In genomic region chr17:17833664-17834357, GRCh38 we compare ENCODE assay signal across 1 cellular context.
TF ChIP-seq lines count a peak whose summit lies in the region.

No MANE protein-coding gene starts in this region.

TF ChIP-seq in K562, 482 proteins besides CTCF, POLR2A, EP300 and RAD21 (continued from another document and continues in another):
- TF ChIP-seq TSHZ1 (CRISPR knock-in tag; IDR thresholded peaks at IDR 0.05) (no peak), ZFPM2 (CRISPR knock-in tag; IDR thresholded peaks at IDR 0.05) (no peak), GTF2F1 (IDR thresholded peaks at IDR 0.05; ENCODE audit: low read depth, low read length) (no peak), CBX2 (IDR thresholded peaks at IDR 0.05; ENCODE audit: insufficient read depth, low read length, poor library complexity, severe bottlenecking) (no peak), HNRNPK (IDR thresholded peaks at IDR 0.05; ENCODE audit: low read depth, low read length, poor library complexity, severe bottlenecking) (no peak), HDAC2 (IDR thresholded peaks at IDR 0.05) (no peak), PTRF (tag; IDR thresholded peaks at IDR 0.05) (no peak), BCLAF1 (IDR thresholded peaks at IDR 0.05; ENCODE audit: borderline replicate concordance in 1 of 2, control insufficient read depth in 1 of 2, low read depth in 2 of 2, low read length in 1 of 2) (no peak), TOE1 (IDR thresholded peaks at IDR 0.05; ENCODE audit: borderline replicate concordance) (no peak), TOE1 (CRISPR knock-in tag; IDR thresholded peaks at IDR 0.05; ENCODE audit: borderline replicate concordance, low read depth) (no peak), NKRF (IDR thresholded peaks at IDR 0.05; ENCODE audit: borderline replicate concordance) (no peak), SMAD3 (CRISPR knock-in tag; conservative IDR thresholded peaks at IDR 0.05) (no peak), CTCFL (IDR thresholded peaks at IDR 0.05; ENCODE audit: borderline replicate concordance, insufficient read depth, low read depth, low read length, poor library complexity, severe bottlenecking) (no peak), ZBTB49 (CRISPR knock-in tag; IDR thresholded peaks at IDR 0.05; ENCODE audit: borderline replicate concordance) (no peak), ZFP1 (CRISPR knock-in tag; IDR thresholded peaks at IDR 0.05) (no peak), SRSF1 (IDR thresholded peaks at IDR 0.05; ENCODE audit: low read depth, low read length) (no peak), ZBTB1 (CRISPR knock-in tag; IDR thresholded peaks at IDR 0.05; ENCODE audit: borderline replicate concordance, low read depth) (no peak), EP400 (IDR thresholded peaks at IDR 0.05) (peak; percentile 17; the same call in 1 of the 2 replicates), POLR2H (tag; IDR thresholded peaks at IDR 0.05; ENCODE audit: low read depth) (no peak), RBM25 (IDR thresholded peaks at IDR 0.05; ENCODE audit: low read depth, low read length, severe bottlenecking) (peak; percentile 33), ZNF384 (IDR thresholded peaks at IDR 0.05; ENCODE audit: low read depth, low read length) (peak; percentile 50; the same call in 1 of the 2 replicates), FOXP1 (CRISPR knock-in tag; IDR thresholded peaks at IDR 0.05) (no peak), ZBTB40 (IDR thresholded peaks at IDR 0.05) (peak; percentile 54), ZBTB40 (CRISPR knock-in tag; IDR thresholded peaks at IDR 0.05) (no peak), PTTG1 (tag; IDR thresholded peaks at IDR 0.05; ENCODE audit: low read depth) (no peak), GATA2 (CRISPR knock-in tag; IDR thresholded peaks at IDR 0.05) (no peak), ELF4 (CRISPR knock-in tag; IDR thresholded peaks at IDR 0.05) (no peak), ZNF699 (CRISPR knock-in tag; IDR thresholded peaks at IDR 0.05; ENCODE audit: insufficient replicate concordance) (no peak), CLOCK (CRISPR knock-in tag; IDR thresholded peaks at IDR 0.05; ENCODE audit: borderline replicate concordance) (no peak), SIX5 (IDR thresholded peaks at IDR 0.05; ENCODE audit: borderline replicate concordance in 1 of 2, insufficient read depth in 1 of 2, low read depth in 1 of 2, low read length in 2 of 2) (no peak), ARID1B (IDR thresholded peaks at IDR 0.05) (0 out of 2 replicates have a peak, but pooled peaks have one; percentile 13)
